ENCODE assay signal across 8 cellular contexts in genomic region chr16:72848759-72849664, GRCh38.
A peak's percentile ranks its signal among the peaks of the same experiment; 100 is the strongest.
DNase-seq lines count a peak whose midpoint lies in the region; ATAC-seq, FAIRE-seq and TF ChIP-seq lines count a peak whose summit lies in the region.

No MANE protein-coding gene starts in this region.

- H3K9me3 Mint-ChIP-seq in CD4-positive, alpha-beta memory T cell, result peaks cover 0 to 2% (median 0%) of the 10 kb centered on the region in 8 donors
- H3K9me3 Mint-ChIP-seq in stimulated activated naive CD8-positive, alpha-beta T cell treated with anti-CD3 and anti-CD28 coated beads, Interleukin-15, amount 100 ng/mL, for 72 hours, result no peaks in the 10 kb centered on the region

- H3K27ac ChIP-seq in CD4-positive, alpha-beta memory T cell (ENCODE audit: low read depth, low read length), result no peak overlapping the region

- no peak overlapping the region for H3K27ac Mint-ChIP-seq in CD4-positive, alpha-beta memory T cell
- no peak overlapping the region for H3K27ac Mint-ChIP-seq in stimulated activated naive CD8-positive, alpha-beta T cell treated with anti-CD3 and anti-CD28 coated beads, Interleukin-15, amount 100 ng/mL, for 72 hours

- no peak for TF ChIP-seq CTCF in mucosa of descending colon (IDR thresholded peaks at IDR 0.05)

- DNase-seq in GM03348 (ENCODE audit: low spot score) (peak; percentile 85), NCI-H510A (lab: John Stamatoyannopoulos, UW) (peak; percentile 54), dermis microvascular lymphatic vessel endothelial cell (ENCODE audit: low read depth in 2 of 2) (peak; percentile 88 to 90), mucosa of descending colon (peak; percentile 81 to 86 (median 84)), GM19239 (ENCODE audit: insufficient read length, low spot score) (no peak)
- no peak for DNase-seq in CD4-positive, alpha-beta memory T cell
- no peak for DNase-seq in stimulated activated naive CD8-positive, alpha-beta T cell treated with anti-CD3 and anti-CD28 coated beads, Interleukin-15, amount 100 ng/mL, for 72 hours

- H3K4me1 ChIP-seq in mucosa of descending colon (ENCODE audit: low read depth), result peaks cover 4% of the 10 kb centered on the region
- H3K4me1 ChIP-seq in CD4-positive, alpha-beta memory T cell (ENCODE audit: insufficient read depth, low read length), result no peaks in the 10 kb centered on the region

- H3K4me3 Mint-ChIP-seq in CD4-positive, alpha-beta memory T cell, result no peak overlapping the region
- H3K4me3 Mint-ChIP-seq in stimulated activated naive CD8-positive, alpha-beta T cell treated with anti-CD3 and anti-CD28 coated beads, Interleukin-15, amount 100 ng/mL, for 72 hours, result no peak overlapping the region

- CTCF ChIA-PET in CD4-positive, alpha-beta memory T cell (lab: Charles Lee; ENCODE audit: partially characterized antibody), result interaction anchor here (2.1 kb wide), 1 partner anchor 16 kb away, joined by 9 read pairs; no protein-coding TSS in a partner anchor

- H3K4me1 Mint-ChIP-seq in CD4-positive, alpha-beta memory T cell, result peaks cover 0 to 13% (median 3%) of the 10 kb centered on the region in 4 donors
- peaks cover 10% of the 10 kb centered on the region for H3K4me1 Mint-ChIP-seq in stimulated activated naive CD8-positive, alpha-beta T cell treated with anti-CD3 and anti-CD28 coated beads, Interleukin-15, amount 100 ng/mL, for 72 hours

- H3K27me3 ChIP-seq in CD4-positive, alpha-beta memory T cell (ENCODE audit: insufficient read depth, low read length), result no peaks in the 10 kb centered on the region

- FAIRE-seq in GM19239 (lab: Jason Lieb, UNC), result no peak

- no peaks in the 10 kb centered on the region for H3K36me3 Mint-ChIP-seq in CD4-positive, alpha-beta memory T cell

- H3K4me3 ChIP-seq in mucosa of descending colon, result no peak overlapping the region
- no peak overlapping the region for H3K4me3 ChIP-seq in CD4-positive, alpha-beta memory T cell (ENCODE audit: low read length in 2 of 2)

- peaks cover 7 to 8% of the 10 kb centered on the region in 2 donors for H3K27me3 Mint-ChIP-seq in CD4-positive, alpha-beta memory T cell
- H3K27me3 Mint-ChIP-seq in stimulated activated naive CD8-positive, alpha-beta T cell treated with anti-CD3 and anti-CD28 coated beads, Interleukin-15, amount 100 ng/mL, for 72 hours, result peaks cover 38% of the 10 kb centered on the region

- intact Hi-C loops in mucosa of descending colon (cut with DNase I, micrococcal nuclease), result no loop called here
- intact Hi-C loops in CD4-positive, alpha-beta memory T cell (cut with micrococcal nuclease), result no loop called here

- no peaks in the 10 kb centered on the region for H3K9me3 ChIP-seq in mucosa of descending colon
- H3K9me3 ChIP-seq in CD4-positive, alpha-beta memory T cell (ENCODE audit: control insufficient read depth in 1 of 2, low read length in 2 of 2), result no peaks in the 10 kb centered on the region

- ATAC-seq in mucosa of descending colon (peak; percentile 77), GM21526 (IDR thresholded peaks at IDR 0.05; ENCODE audit: low FRiP score, unreplicated experiment) (no peak)
- ATAC-seq in stimulated activated naive CD8-positive, alpha-beta T cell treated with anti-CD3 and anti-CD28 coated beads, Interleukin-15, amount 100 ng/mL, for 72 hours, result no peak

- POLR2A ChIA-PET in CD4-positive, alpha-beta memory T cell (lab: Charles Lee; ENCODE audit: partially characterized antibody), result no interaction called here

- H3K36me3 ChIP-seq in mucosa of descending colon (ENCODE audit: low read depth), result no peaks in the 10 kb centered on the region
- H3K36me3 ChIP-seq in CD4-positive, alpha-beta memory T cell (ENCODE audit: insufficient read depth, low read length), result no peaks in the 10 kb centered on the region

Comparison
In these comparisons a context has a peak if more than half of its experiments do, and no peak if none do; other contexts are left out.
1. DNase-seq: peak in GM03348 (single experiment), NCI-H510A (single experiment), dermis microvascular lymphatic vessel endothelial cell (2 of 2) and mucosa of descending colon (3 of 3); none in GM19239 (single experiment), CD4-positive, alpha-beta memory T cell (0 of 5) and stimulated activated naive CD8-positive, alpha-beta T cell treated with anti-CD3 and anti-CD28 coated beads, Interleukin-15, amount 100 ng/mL, for 72 hours (0 of 2).